ENCODE assay signal across 36 cellular contexts in the genomic region with DNA sequence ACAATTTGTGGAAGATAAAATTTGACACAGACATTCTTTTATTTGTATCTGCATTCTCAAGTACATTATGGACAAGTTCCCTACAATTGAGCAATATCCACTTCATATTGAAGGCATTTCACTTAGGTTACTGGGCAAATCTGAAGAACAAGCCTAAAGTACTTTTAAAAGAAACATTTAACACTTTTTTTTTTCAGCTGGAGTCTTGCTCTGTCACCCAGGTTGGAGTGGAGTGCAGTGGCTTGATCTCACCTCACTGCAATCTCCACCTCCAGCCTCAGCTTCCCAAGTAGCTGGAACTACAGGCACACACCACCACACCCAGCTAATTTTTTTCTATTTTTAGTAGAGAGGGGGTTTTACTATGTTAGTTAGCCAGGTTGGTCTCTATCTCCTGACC.
"Had no signal": no experiment of that assay in that cellular context is flagged by ENCODE, and none has a peak within 500 bp of the region (broad histone marks: within the 10 kb centered on the region; RNA-seq: fewer than 3 reads in every experiment).

No MANE protein-coding gene starts in this region.

- H3K9me3 ChIP-seq: MG63 had no signal

- DNase-seq: Karpas-422, Kasumi-1, KG1, MG63, MM.1S, MV-4-11, NCI-H1048, NCI-H1092, NCI-H1092 treated with DMSO at 0.1 percent for 48 hours, NCI-H1105, NCI-H1105 treated with DMSO at 0.1 percent for 48 hours, NCI-H1417, NCI-H1417 treated with DMSO at 0.1 percent for 48 hours, NCI-H1436, NCI-H1436 treated with DMSO at 0.1 percent for 48 hours, NCI-H146, NCI-H1694, NCI-H1694 treated with DMSO at 0.1 percent for 48 hours, NCI-H187, NCI-H187 treated with DMSO at 0.1 percent for 48 hours, NCI-H1930, NCI-H2029, NCI-H2029 treated with DMSO at 0.1 percent for 48 hours, NCI-H2081, NCI-H2081 treated with DMSO at 0.1 percent for 48 hours, NCI-H2107, NCI-H2171, NCI-H2171 treated with DMSO at 0.1 percent for 48 hours, NCI-H2227 treated with DMSO at 0.1 percent for 48 hours, NCI-H226, NCI-H345, NCI-H446, NCI-H446 treated with DMSO at 0.1 percent for 48 hours, NCI-H510A, NCI-H510A treated with DMSO at 0.1 percent for 48 hours had no signal

- H3K27me3 ChIP-seq: MG63 had no signal

- H3K27ac ChIP-seq: KMS-11 had no signal

- H3K4me3 ChIP-seq: MG63 had no signal

- H3K36me3 ChIP-seq: MG63 had no signal
